In the genomic region with DNA sequence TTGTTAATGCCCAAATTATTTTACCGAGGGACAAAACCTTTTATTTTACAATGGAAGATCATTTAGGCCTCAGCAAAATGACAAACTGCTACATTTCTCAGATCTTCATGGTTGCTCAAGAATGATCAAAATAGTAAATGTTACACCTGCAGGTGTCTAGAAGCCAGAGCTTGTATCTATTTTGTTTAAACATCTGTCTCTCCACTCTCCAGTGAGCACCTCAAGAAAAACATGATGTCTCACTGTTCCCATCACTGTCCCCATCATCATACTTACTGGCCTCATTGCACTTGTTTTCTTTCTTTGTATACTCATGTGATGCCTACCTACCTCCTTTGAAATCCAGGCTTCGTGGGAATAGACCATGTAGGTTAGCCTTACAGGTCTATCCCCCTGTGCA, we compare ENCODE assay signal across 18 cellular contexts.
"Had no signal": no experiment of that assay in that cellular context is flagged by ENCODE, and none has a peak within 500 bp of the region (broad histone marks: within the 10 kb centered on the region; RNA-seq: fewer than 3 reads in every experiment).

No MANE protein-coding gene starts in this region.

- H3K4me3 Mint-ChIP-seq: activated CD4-positive, alpha-beta memory T cell treated with anti-CD3 and anti-CD28 coated beads, Interleukin-2, amount 10 ng/mL, durations not matched to agents 7 days and 5 days; activated CD4-positive, alpha-beta T cell treated with anti-CD3 and anti-CD28 coated beads for 36 hours; activated naive CD4-positive, alpha-beta T cell treated with anti-CD3 and anti-CD28 coated beads, Interleukin-2, amount 50 U/mL, for 24 hours; activated T-cell treated with anti-CD3 and anti-CD28 coated beads, Interleukin-2, amount 50 U/mL, for 24 hours; immature natural killer cell; mesothelial cell of epicardium; neural progenitor cell; stimulated activated naive CD8-positive, alpha-beta T cell treated with anti-CD3 and anti-CD28 coated beads, Interleukin-15, amount 100 ng/mL, for 72 hours had no signal

- H3K9ac ChIP-seq: neural progenitor cell had no signal

- H3K27me3 Mint-ChIP-seq: activated CD4-positive, alpha-beta memory T cell treated with anti-CD3 and anti-CD28 coated beads, Interleukin-2, amount 10 ng/mL, durations not matched to agents 7 days and 5 days; activated CD4-positive, alpha-beta T cell treated with anti-CD3 and anti-CD28 coated beads for 36 hours; activated naive CD4-positive, alpha-beta T cell treated with anti-CD3 and anti-CD28 coated beads, Interleukin-2, amount 50 U/mL, for 24 hours; activated T-cell treated with anti-CD3 and anti-CD28 coated beads, Interleukin-2, amount 50 U/mL, for 24 hours; stimulated activated naive CD8-positive, alpha-beta T cell treated with anti-CD3 and anti-CD28 coated beads, Interleukin-15, amount 100 ng/mL, for 72 hours had no signal

- H2AFZ ChIP-seq: neural progenitor cell had no signal

- H3K36me3 Mint-ChIP-seq: mesothelial cell of epicardium, neural progenitor cell had no signal

- H3K27ac Mint-ChIP-seq: activated CD4-positive, alpha-beta memory T cell treated with anti-CD3 and anti-CD28 coated beads, Interleukin-2, amount 10 ng/mL, durations not matched to agents 7 days and 5 days; activated CD4-positive, alpha-beta T cell treated with anti-CD3 and anti-CD28 coated beads for 36 hours; activated naive CD4-positive, alpha-beta T cell treated with anti-CD3 and anti-CD28 coated beads, Interleukin-2, amount 50 U/mL, for 24 hours; activated T-cell treated with anti-CD3 and anti-CD28 coated beads, Interleukin-2, amount 50 U/mL, for 24 hours; immature natural killer cell; mesothelial cell of epicardium; neural progenitor cell had no signal

- H3K9me3 Mint-ChIP-seq: activated CD4-positive, alpha-beta memory T cell treated with anti-CD3 and anti-CD28 coated beads, Interleukin-2, amount 10 ng/mL, durations not matched to agents 7 days and 5 days; activated naive CD4-positive, alpha-beta T cell treated with anti-CD3 and anti-CD28 coated beads, Interleukin-2, amount 50 U/mL, for 24 hours; activated T-cell treated with anti-CD3 and anti-CD28 coated beads, Interleukin-2, amount 50 U/mL, for 24 hours; immature natural killer cell; mesothelial cell of epicardium; neural progenitor cell; stimulated activated naive CD8-positive, alpha-beta T cell treated with anti-CD3 and anti-CD28 coated beads, Interleukin-15, amount 100 ng/mL, for 72 hours had no signal

- H3K4me3 ChIP-seq: adrenal gland, heart left ventricle, neural progenitor cell, ovary, right lobe of liver, smooth muscle cell, testis, upper lobe of right lung had no signal

- H3K4me2 ChIP-seq: neural progenitor cell had no signal

- H3K27me3 ChIP-seq: adrenal gland, heart left ventricle, ovary, right lobe of liver, testis, upper lobe of right lung had no signal

- H3K4me1 Mint-ChIP-seq: activated CD4-positive, alpha-beta memory T cell treated with anti-CD3 and anti-CD28 coated beads, Interleukin-2, amount 10 ng/mL, durations not matched to agents 7 days and 5 days; activated CD4-positive, alpha-beta T cell treated with anti-CD3 and anti-CD28 coated beads for 36 hours; activated naive CD4-positive, alpha-beta T cell treated with anti-CD3 and anti-CD28 coated beads, Interleukin-2, amount 50 U/mL, for 24 hours; immature natural killer cell; mesothelial cell of epicardium; stimulated activated naive CD8-positive, alpha-beta T cell treated with anti-CD3 and anti-CD28 coated beads, Interleukin-15, amount 100 ng/mL, for 72 hours had no signal

- H3K27ac ChIP-seq: adrenal gland, heart left ventricle, neural progenitor cell, ovary, right lobe of liver, testis, upper lobe of right lung, WERI-Rb-1 had no signal

- ATAC-seq: activated CD4-positive, alpha-beta T cell treated with anti-CD3 and anti-CD28 coated beads for 36 hours; heart left ventricle; right lobe of liver; stimulated activated naive CD8-positive, alpha-beta T cell treated with anti-CD3 and anti-CD28 coated beads, Interleukin-15, amount 100 ng/mL, for 72 hours; upper lobe of right lung had no signal

- H3K9me3 ChIP-seq: adrenal gland, heart left ventricle, ovary, right lobe of liver, testis, upper lobe of right lung had no signal

- H3K36me3 ChIP-seq: adrenal gland, heart left ventricle, neural progenitor cell, ovary, right lobe of liver, upper lobe of right lung, WERI-Rb-1 had no signal

- DNase-seq: activated CD4-positive, alpha-beta memory T cell treated with anti-CD3 and anti-CD28 coated beads, Interleukin-2, amount 10 ng/mL, durations not matched to agents 7 days and 5 days; activated CD4-positive, alpha-beta T cell treated with anti-CD3 and anti-CD28 coated beads for 36 hours; activated effector memory CD4-positive, alpha-beta T cell treated with Interleukin-2 at 50 U/mL for 16 hours; activated T-cell treated with anti-CD3 and anti-CD28 coated beads, Interleukin-2, amount 50 U/mL, for 24 hours; adrenal gland; dermis blood vessel endothelial cell; heart left ventricle; immature natural killer cell; ovary; right lobe of liver; stimulated activated naive CD8-positive, alpha-beta T cell treated with anti-CD3 and anti-CD28 coated beads, Interleukin-15, amount 100 ng/mL, for 72 hours; testis; upper lobe of right lung; WERI-Rb-1 had no signal

- H3K4me1 ChIP-seq: adrenal gland, heart left ventricle, testis, upper lobe of right lung had no signal
